20 cellular contexts compared by ENCODE assay signal in the genomic region with DNA sequence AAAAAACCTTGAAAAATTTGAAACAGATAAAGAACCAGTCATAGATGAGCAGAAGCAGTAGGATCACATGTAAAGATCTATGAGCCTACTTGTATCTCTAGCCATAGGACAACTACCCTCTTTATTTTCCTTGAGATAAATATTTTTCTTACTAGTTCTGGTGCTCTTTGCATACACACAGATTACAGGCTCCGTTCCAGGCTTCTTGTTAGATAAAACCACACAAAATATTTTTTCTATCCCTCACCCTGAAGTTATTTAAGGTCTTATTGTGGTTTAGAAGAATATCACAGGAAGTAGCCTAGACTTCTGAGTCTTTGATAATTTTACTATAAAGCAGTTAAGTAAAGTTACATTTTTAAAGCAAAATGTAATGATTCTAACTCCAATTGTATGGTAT.
DNase-seq lines count a peak whose midpoint lies in the region; ATAC-seq, FAIRE-seq and TF ChIP-seq lines count a peak whose summit lies in the region.
"Had no signal": no experiment of that assay in that cellular context is flagged by ENCODE, and none has a peak within 500 bp of the region (broad histone marks: within the 10 kb centered on the region; RNA-seq: fewer than 3 reads in every experiment).

No MANE protein-coding gene starts in this region.

- H3K4me1 ChIP-seq in fibroblast of lung (ENCODE audit: control insufficient read depth, extremely low read depth, insufficient read depth, low read length) (no peaks in the 10 kb centered on the region), left ventricle myocardium inferior (no peaks in the 10 kb centered on the region)
- H3K4me1 ChIP-seq: tibial nerve had no signal

- TF ChIP-seq CTCF in fibroblast of lung (conservative IDR thresholded peaks at IDR 0.05 in 1 of 2, IDR thresholded peaks at IDR 0.05 in 1 of 2; ENCODE audit: low read depth in 1 of 2, low read length in 2 of 2) (no peak), GM10266 (IDR thresholded peaks at IDR 0.05; ENCODE audit: control insufficient read depth, insufficient read depth, low read depth, missing control alignments) (no peak), left ventricle myocardium inferior (IDR thresholded peaks at IDR 0.05; ENCODE audit: borderline replicate concordance) (no peak)

- H3K4me3 ChIP-seq in fibroblast of lung (replicated peaks in 1 of 4; ENCODE audit: control extremely low read depth in 1 of 4, insufficient read depth in 1 of 4, low read depth in 3 of 4, low read length in 4 of 4) (no peak overlapping the region), left ventricle myocardium inferior (no peak overlapping the region)
- H3K4me3 ChIP-seq: hepatocyte, tibial nerve had no signal

- intact Hi-C loops in left ventricle myocardium inferior (cut with micrococcal nuclease): no loop called here

- H3K4me2 ChIP-seq in fibroblast of lung (ENCODE audit: extremely low read depth, insufficient read depth, low read length): no peak overlapping the region
- H3K4me2 ChIP-seq: hepatocyte had no signal

- ATAC-seq in GM18505 (IDR thresholded peaks at IDR 0.05; ENCODE audit: unreplicated experiment): no peak
- ATAC-seq: activated T-cell treated with anti-CD3 and anti-CD28 coated beads, Interleukin-2, amount 50 U/mL, for 72 hours had no signal

- no peak overlapping the region for H3K27ac ChIP-seq in fibroblast of lung (ENCODE audit: insufficient read depth, low read length)
- no peak overlapping the region for H3K27ac ChIP-seq in left ventricle myocardium inferior (replicated peaks)
- H3K27ac ChIP-seq: hepatocyte, tibial nerve, VCaP had no signal

- no peak for TF ChIP-seq POLR2A in GM18505 (IDR thresholded peaks at IDR 0.05; ENCODE audit: borderline replicate concordance, extremely low read depth, insufficient read depth, insufficient read length)

- H3K36me3 ChIP-seq in fibroblast of lung (ENCODE audit: control insufficient read depth, insufficient read depth, low read length): no peaks in the 10 kb centered on the region
- H3K36me3 ChIP-seq in left ventricle myocardium inferior: no peaks in the 10 kb centered on the region

- no peaks in the 10 kb centered on the region for H3K27me3 ChIP-seq in fibroblast of lung (ENCODE audit: control insufficient read depth, insufficient read depth, low read length)
- no peaks in the 10 kb centered on the region for H3K27me3 ChIP-seq in left ventricle myocardium inferior (ENCODE audit: low read depth)
- H3K27me3 ChIP-seq: hepatocyte, tibial nerve had no signal

- no peak overlapping the region for H3K9ac ChIP-seq in fibroblast of lung (ENCODE audit: insufficient read depth, low read length)

- no peaks in the 10 kb centered on the region for H3K79me2 ChIP-seq in fibroblast of lung (ENCODE audit: control insufficient read depth, insufficient read depth, low read length)
- H3K79me2 ChIP-seq: hepatocyte had no signal

- H3K9me3 ChIP-seq in fibroblast of lung (ENCODE audit: control insufficient read depth, insufficient read depth, low read depth, low read length) (no peaks in the 10 kb centered on the region), left ventricle myocardium inferior (replicated peaks) (peaks cover 8% of the 10 kb centered on the region)
- H3K9me3 ChIP-seq: tibial nerve had no signal

- DNase-seq in GM03348 (ENCODE audit: low spot score) (peak; percentile 45), NCI-H226 (peak; percentile 51), fibroblast of lung (ENCODE audit: low read depth in 2 of 2) (peak; percentile 2 to 93), GM10266 (ENCODE audit: extremely low spot score) (no peak), RCC 7860 (ENCODE audit: low spot score) (no peak), left ventricle myocardium inferior (no peak)
- DNase-seq: activated CD4-positive, alpha-beta T cell treated with anti-CD3 and anti-CD28 coated beads, Interleukin-2, amount 50 U/mL, for 48 hours; activated T-cell treated with anti-CD3 and anti-CD28 coated beads, Interleukin-2, amount 50 U/mL, for 72 hours; kidney; NCI-H146; NCI-H446; NK-92 treated with Interleukin-12 subunit alpha and Interleukin-12 subunit beta, amount 100 ng/mL, for 24 hours; stimulated activated naive CD4-positive, alpha-beta T cell; SW 1271 had no signal

- H4K20me1 ChIP-seq in fibroblast of lung (ENCODE audit: control insufficient read depth, extremely low read depth, insufficient read depth, low read length): no peaks in the 10 kb centered on the region

- no peak for FAIRE-seq in RCC 7860 (lab: Jason Lieb, UNC)
- FAIRE-seq: GM12892, H54, kidney had no signal

- no peak overlapping the region for H2AFZ ChIP-seq in fibroblast of lung (ENCODE audit: low read length)
- H2AFZ ChIP-seq: hepatocyte had no signal

Comparison
In these comparisons a context has a peak if more than half of its experiments do, and no peak if none do; other contexts are left out.
1. DNase-seq: peak in GM03348 (single experiment), NCI-H226 (single experiment) and fibroblast of lung (2 of 2); none in GM10266 (single experiment), RCC 7860 (single experiment) and left ventricle myocardium inferior (single experiment).